2 cellular contexts compared by ENCODE assay signal in genomic region chr18:14632976-14633375, GRCh38.
DNase-seq lines count a peak whose midpoint lies in the region; ATAC-seq and TF ChIP-seq lines count a peak whose summit lies in the region.
"Not testable (repeated sequence)": the region's sequence is repeated elsewhere in the genome, so short reads cannot be mapped to it uniquely, and the experiment has no call there.

No MANE protein-coding gene starts in this region.

- H3K27me3 ChIP-seq in upper lobe of right lung, result not testable (repeated sequence)

- ATAC-seq in sciatic nerve (peak; percentile 30), upper lobe of right lung (peak; percentile 21)

- intact Hi-C loops in sciatic nerve (cut with DNase I); upper lobe of right lung (cut with DNase I): not testable (repeated sequence)

- not testable (repeated sequence) for H3K36me3 ChIP-seq in upper lobe of right lung

- DNase-seq in sciatic nerve (ENCODE audit: low spot score); upper lobe of right lung: not testable (repeated sequence)

- H3K27ac ChIP-seq in upper lobe of right lung, result not testable (repeated sequence)

- not testable (repeated sequence) for H3K9me3 ChIP-seq in upper lobe of right lung

- not testable (repeated sequence) for TF ChIP-seq CTCF in upper lobe of right lung (IDR thresholded peaks at IDR 0.05)

- not testable (repeated sequence) for H3K4me1 ChIP-seq in upper lobe of right lung

- H3K4me3 ChIP-seq in upper lobe of right lung, result not testable (repeated sequence)
